ENCODE assay signal across 31 cellular contexts in genomic region chrX:38138900-38139299, GRCh38.
"Had no signal": no experiment of that assay in that cellular context is flagged by ENCODE, and none has a peak within 500 bp of the region (broad histone marks: within the 10 kb centered on the region; RNA-seq: fewer than 3 reads in every experiment).

No MANE protein-coding gene starts in this region.

- H3K4me3 ChIP-seq: left lung, lower lobe of right lung, neural progenitor cell, psoas muscle, right atrium auricular region, right lobe of liver, smooth muscle cell, stomach, testis, thyroid gland, transverse colon, upper lobe of left lung, vagina had no signal

- H3K4me2 ChIP-seq: neural progenitor cell, smooth muscle cell had no signal

- H3K4me1 ChIP-seq: left lung, lower lobe of right lung, neural progenitor cell, parathyroid adenoma, psoas muscle, right atrium auricular region, right lobe of liver, stomach, testis, transverse colon, upper lobe of left lung, vagina had no signal

- H3K27me3 ChIP-seq: neural progenitor cell, neutrophil, right lobe of liver, stomach, testis, thyroid gland, transverse colon, upper lobe of left lung, vagina had no signal

- H3K4me1 Mint-ChIP-seq: immature natural killer cell; naive B cell; natural killer cell; nephron progenitor cell; neural progenitor cell; stimulated activated naive B cell treated with anti-CD40 and anti-IgM and Interleukin-4, amounts not matched to agents 10 μg/mL and 1 μg/mL and 100 μg/mL, for 72 hours had no signal

- DNase-seq: hypothalamus; immature natural killer cell; kidney; left colon; left lung; lower lobe of right lung; mammary epithelial cell; mesenchymal stem cell; naive B cell; natural killer cell; nephron progenitor cell; occipital lobe; psoas muscle; right lobe of liver; stimulated activated CD4-positive, alpha-beta T cell treated with anti-CD3 and anti-CD28 coated beads, Interleukin-2, amount 100 ng/mL, for 24 hours; stimulated activated CD4-positive, alpha-beta T cell treated with anti-CD3 and anti-CD28 coated beads, Interleukin-4, amount 100 ng/mL, for 1 hour; stimulated activated naive B cell treated with anti-CD40 and anti-IgM and Interleukin-4, amounts not matched to agents 10 μg/mL and 1 μg/mL and 100 μg/mL, for 72 hours; stimulated activated naive CD8-positive, alpha-beta T cell treated with anti-CD3 and anti-CD28 coated beads, Interleukin-15, Interleukin-2, amounts not matched to agents 100 U/mL and 50 U/mL, for 24 hours; stomach; testis; thyroid gland; transverse colon; upper lobe of left lung had no signal

- H3K79me2 ChIP-seq: parathyroid adenoma had no signal

- H3K4me3 Mint-ChIP-seq: immature natural killer cell; mesothelial cell of epicardium; naive B cell; natural killer cell; nephron progenitor cell; neural progenitor cell; stimulated activated naive B cell treated with anti-CD40 and anti-IgM and Interleukin-4, amounts not matched to agents 10 μg/mL and 1 μg/mL and 100 μg/mL, for 72 hours had no signal

- H3K9ac ChIP-seq: neural progenitor cell, parathyroid adenoma had no signal

- H3K9me3 Mint-ChIP-seq: immature natural killer cell; naive B cell; natural killer cell; neural progenitor cell; stimulated activated naive B cell treated with anti-CD40 and anti-IgM and Interleukin-4, amounts not matched to agents 10 μg/mL and 1 μg/mL and 100 μg/mL, for 72 hours had no signal

- H3K27ac Mint-ChIP-seq: immature natural killer cell; mesothelial cell of epicardium; naive B cell; natural killer cell; nephron progenitor cell; neural progenitor cell; stimulated activated naive B cell treated with anti-CD40 and anti-IgM and Interleukin-4, amounts not matched to agents 10 μg/mL and 1 μg/mL and 100 μg/mL, for 72 hours had no signal

- ATAC-seq: left colon; left lung; lower lobe of right lung; natural killer cell; psoas muscle; right lobe of liver; stimulated activated naive B cell treated with anti-CD40 and anti-IgM and Interleukin-4, amounts not matched to agents 10 μg/mL and 1 μg/mL and 100 μg/mL, for 72 hours; stimulated activated naive CD8-positive, alpha-beta T cell treated with anti-CD3 and anti-CD28 coated beads, Interleukin-15, Interleukin-2, amounts not matched to agents 100 U/mL and 50 U/mL, for 24 hours had no signal

- FAIRE-seq: islet of Langerhans had no signal

- H3K27ac ChIP-seq: left lung, lower lobe of right lung, neural progenitor cell, neutrophil, parathyroid adenoma, psoas muscle, right atrium auricular region, right lobe of liver, stomach, testis, thyroid gland, transverse colon, upper lobe of left lung, vagina had no signal

- H3K36me3 Mint-ChIP-seq: immature natural killer cell; mesothelial cell of epicardium; naive B cell; natural killer cell; neural progenitor cell; stimulated activated naive B cell treated with anti-CD40 and anti-IgM and Interleukin-4, amounts not matched to agents 10 μg/mL and 1 μg/mL and 100 μg/mL, for 72 hours had no signal

- H2AFZ ChIP-seq: neural progenitor cell, parathyroid adenoma had no signal

- H3K36me3 ChIP-seq: left lung, lower lobe of right lung, neural progenitor cell, neutrophil, right atrium auricular region, right lobe of liver, stomach, thyroid gland, transverse colon, upper lobe of left lung, vagina had no signal

- H3K9me3 ChIP-seq: left lung, lower lobe of right lung, neutrophil, psoas muscle, right atrium auricular region, right lobe of liver, stomach, testis, thyroid gland, transverse colon, upper lobe of left lung, vagina had no signal
